20 cellular contexts compared by ENCODE assay signal in the genomic region with DNA sequence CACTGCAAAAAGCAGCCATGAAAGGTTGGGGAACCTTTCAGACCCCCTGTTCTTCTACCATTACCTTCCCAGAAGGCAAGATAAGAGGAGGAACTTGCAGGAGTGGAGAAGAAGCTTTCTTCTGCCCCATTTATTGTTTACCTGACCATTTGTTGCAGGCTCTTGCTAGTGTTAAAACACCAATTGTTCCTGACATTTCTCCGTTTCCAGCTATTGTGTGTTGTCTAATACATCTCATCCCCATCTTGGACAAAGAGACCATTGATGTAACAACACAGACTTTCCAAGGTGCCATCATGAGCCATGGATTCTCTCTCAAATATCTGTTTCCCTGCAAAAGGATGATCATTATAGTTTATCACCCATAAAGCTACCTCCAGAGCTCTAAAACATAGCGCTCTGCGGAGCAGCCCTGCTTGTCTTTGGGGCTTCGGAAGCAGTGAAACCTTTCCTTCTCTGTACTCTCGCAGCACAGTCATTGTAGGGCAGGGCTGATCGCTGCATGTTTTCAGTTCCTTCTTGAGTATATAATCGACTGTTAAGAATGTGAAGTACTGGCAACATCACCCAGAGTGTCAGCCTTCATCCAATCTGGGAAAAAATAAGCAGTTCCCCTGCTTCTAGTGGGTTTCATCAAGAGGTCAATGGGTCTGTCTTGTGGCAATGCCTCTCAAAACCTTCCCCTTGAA.
DNase-seq lines count a peak whose midpoint lies in the region; ATAC-seq and TF ChIP-seq lines count a peak whose summit lies in the region.
"Had no signal": no experiment of that assay in that cellular context is flagged by ENCODE, and none has a peak within 500 bp of the region (broad histone marks: within the 10 kb centered on the region; RNA-seq: fewer than 3 reads in every experiment).

No MANE protein-coding gene starts in this region.

- WGBS in mammary epithelial cell (ENCODE audit: low coverage, missing lambda C conversion rate): 94% methylated on average over 7 of the region's 7 CpGs
- 79 to 86% (median 81%) methylated on average over 7 of the region's 7 CpGs for WGBS in stomach, 5 donors

- DNase-seq in mammary epithelial cell: no peak
- no peak for DNase-seq in breast epithelium (ENCODE audit: low spot score in 2 of 2)
- DNase-seq in dorsolateral prefrontal cortex: no peak
- no peak for DNase-seq in neural progenitor cell (ENCODE audit: low spot score)
- DNase-seq in SHP77 (lab: John Stamatoyannopoulos, UW): no peak
- no peak for DNase-seq in stomach
- no peak for DNase-seq in activated CD8-positive, alpha-beta T cell treated with anti-CD3 and anti-CD28 coated beads, Interleukin-2, amount 10 ng/mL, durations not matched to agents 7 days and 5 days
- DNase-seq: AML-193, DMS79, HCEC 1CT, MG63, NCI-H1048, NCI-H1694, NCI-H510A treated with DMSO at 0.1 percent for 48 hours, NCI-H82, PC-9 had no signal

- no peaks in the 10 kb centered on the region for H3K36me3 Mint-ChIP-seq in neural progenitor cell
- H3K36me3 Mint-ChIP-seq in activated CD8-positive, alpha-beta T cell treated with anti-CD3 and anti-CD28 coated beads, Interleukin-2, amount 10 ng/mL, durations not matched to agents 7 days and 5 days (ENCODE audit: low read depth): no peaks in the 10 kb centered on the region

- CTCF ChIA-PET in mammary epithelial cell (lab: Charles Lee; ENCODE audit: low non-redundant PET): no interaction called here
- CTCF ChIA-PET in activated CD8-positive, alpha-beta T cell treated with anti-CD3 and anti-CD28 coated beads, Interleukin-2, amount 10 ng/mL, durations not matched to agents 7 days and 5 days (lab: Charles Lee): no interaction called here

- H3K27ac ChIP-seq in mammary epithelial cell (ENCODE audit: insufficient read depth, low read depth, low read length) (no peak overlapping the region), breast epithelium (no peak overlapping the region), dorsolateral prefrontal cortex (peak overlapping the region in 51 of 59 donors; percentile 11 to 91 (median 74)), neural progenitor cell (no peak overlapping the region), stomach (no peak overlapping the region)
- H3K27ac ChIP-seq: 22Rv1, C4-2B, PC-9, RWPE1 had no signal

- H2AFZ ChIP-seq in mammary epithelial cell (ENCODE audit: low read depth, low read length) (peak overlapping the region; percentile 71), neural progenitor cell (replicated peaks) (peak overlapping the region; percentile 83)
- H2AFZ ChIP-seq: PC-9 had no signal

- H3K4me1 ChIP-seq in mammary epithelial cell (ENCODE audit: insufficient read depth, low read length) (peaks cover 4% of the 10 kb centered on the region), breast epithelium (no peaks in the 10 kb centered on the region), neural progenitor cell (peaks cover 7% of the 10 kb centered on the region), stomach (no peaks in the 10 kb centered on the region)

- H3K4me2 ChIP-seq in mammary epithelial cell (ENCODE audit: insufficient read depth, low read depth, low read length): no peak overlapping the region
- peak overlapping the region; percentile 3 for H3K4me2 ChIP-seq in neural progenitor cell
- H3K4me2 ChIP-seq: PC-9 had no signal

- no peaks in the 10 kb centered on the region for H3F3A ChIP-seq in neural progenitor cell (ENCODE audit: low read depth)

- no peaks in the 10 kb centered on the region for H3K27me3 ChIP-seq in mammary epithelial cell (ENCODE audit: insufficient read depth, low read length)
- no peaks in the 10 kb centered on the region for H3K27me3 ChIP-seq in breast epithelium
- peaks cover 0 to 4% (median 0%) of the 10 kb centered on the region in 45 donors for H3K27me3 ChIP-seq in dorsolateral prefrontal cortex
- H3K27me3 ChIP-seq in neural progenitor cell: no peaks in the 10 kb centered on the region
- H3K27me3 ChIP-seq in stomach: peaks cover 0 to 3% (median 0%) of the 10 kb centered on the region in 3 donors
- H3K27me3 ChIP-seq: MG63 had no signal

- H4K20me1 ChIP-seq in mammary epithelial cell (ENCODE audit: insufficient read depth, low read length) (no peaks in the 10 kb centered on the region), neural progenitor cell (ENCODE audit: low read depth) (no peaks in the 10 kb centered on the region)

- H3K4me3 Mint-ChIP-seq in neural progenitor cell: no peak overlapping the region
- no peak overlapping the region for H3K4me3 Mint-ChIP-seq in activated CD8-positive, alpha-beta T cell treated with anti-CD3 and anti-CD28 coated beads, Interleukin-2, amount 10 ng/mL, durations not matched to agents 7 days and 5 days

- no TSS peak for BruUV-seq in mammary epithelial cell (replicated peaks; lab: Mats Ljungman, UMichigan)

- TF ChIP-seq POLR2A in breast epithelium (IDR thresholded peaks at IDR 0.05) (no peak), stomach (IDR thresholded peaks at IDR 0.05) (no peak)

- no peak for ATAC-seq in GM21717 (IDR thresholded peaks at IDR 0.05; ENCODE audit: unreplicated experiment)
- no peak for ATAC-seq in activated CD8-positive, alpha-beta T cell treated with anti-CD3 and anti-CD28 coated beads, Interleukin-2, amount 10 ng/mL, durations not matched to agents 7 days and 5 days

- TF ChIP-seq EP300 in stomach (IDR thresholded peaks at IDR 0.05): no peak

- peaks cover 3% of the 10 kb centered on the region for H3K4me1 Mint-ChIP-seq in neural progenitor cell
- no peaks in the 10 kb centered on the region for H3K4me1 Mint-ChIP-seq in activated CD8-positive, alpha-beta T cell treated with anti-CD3 and anti-CD28 coated beads, Interleukin-2, amount 10 ng/mL, durations not matched to agents 7 days and 5 days (ENCODE audit: low read depth)

- H3K36me3 ChIP-seq in mammary epithelial cell (ENCODE audit: insufficient read depth, low read length) (no peaks in the 10 kb centered on the region), breast epithelium (no peaks in the 10 kb centered on the region), neural progenitor cell (no peaks in the 10 kb centered on the region), stomach (no peaks in the 10 kb centered on the region)
- H3K36me3 ChIP-seq: MG63 had no signal

- H3K9me3 ChIP-seq in mammary epithelial cell (replicated peaks; ENCODE audit: insufficient read depth, low read length) (no peaks in the 10 kb centered on the region), breast epithelium (peaks cover 0 to 5% of the 10 kb centered on the region in 2 donors), neural progenitor cell (ENCODE audit: low read depth) (no peaks in the 10 kb centered on the region), stomach (no peaks in the 10 kb centered on the region)
- H3K9me3 ChIP-seq: MG63 had no signal

- in situ Hi-C loops in mammary epithelial cell (cut with MboI; ENCODE audit: low sequenced_read_pairs in 2 of 2): loop anchor here in 1 of 2 donors (25.0 kb wide), 1 partner anchor 671 kb away; a partner anchor contains a TSS

- no peaks in the 10 kb centered on the region for H3K79me2 ChIP-seq in mammary epithelial cell (ENCODE audit: insufficient read depth, low read length)
- H3K79me2 ChIP-seq in neural progenitor cell (ENCODE audit: low read depth): no peaks in the 10 kb centered on the region

- no peak for TF ChIP-seq CTCF in mammary epithelial cell (conservative IDR thresholded peaks at IDR 0.05 in 1 of 2, IDR thresholded peaks at IDR 0.05 in 1 of 2; ENCODE audit: extremely low read depth in 1 of 2, insufficient read depth in 1 of 2, low read depth in 1 of 2, low read length in 2 of 2)
- TF ChIP-seq CTCF in breast epithelium (IDR thresholded peaks at IDR 0.05): no peak
- TF ChIP-seq CTCF in dorsolateral prefrontal cortex (IDR thresholded peaks at IDR 0.05 in 54 of 56, conservative IDR thresholded peaks at IDR 0.05 in 2 of 56; ENCODE audit: low read depth in 1 of 56, partially characterized antibody in 56 of 56): no peak
- TF ChIP-seq CTCF in neural progenitor cell (IDR thresholded peaks at IDR 0.05): no peak
- no peak for TF ChIP-seq CTCF in stomach (IDR thresholded peaks at IDR 0.05)

- H3K27ac Mint-ChIP-seq in neural progenitor cell: no peak overlapping the region
- H3K27ac Mint-ChIP-seq in activated CD8-positive, alpha-beta T cell treated with anti-CD3 and anti-CD28 coated beads, Interleukin-2, amount 10 ng/mL, durations not matched to agents 7 days and 5 days: no peak overlapping the region

- H3K9ac ChIP-seq in mammary epithelial cell (ENCODE audit: insufficient read depth, low read length): no peak overlapping the region
- no peak overlapping the region for H3K9ac ChIP-seq in neural progenitor cell

- POLR2A ChIA-PET in activated CD8-positive, alpha-beta T cell treated with anti-CD3 and anti-CD28 coated beads, Interleukin-2, amount 10 ng/mL, durations not matched to agents 7 days and 5 days (lab: Charles Lee): no interaction called here

- no peak overlapping the region for H3K4me3 ChIP-seq in mammary epithelial cell (replicated peaks in 1 of 3; ENCODE audit: insufficient read depth in 1 of 3, low read depth in 2 of 3, low read length in 3 of 3)
- no peak overlapping the region for H3K4me3 ChIP-seq in breast epithelium
- H3K4me3 ChIP-seq in dorsolateral prefrontal cortex: peak overlapping the region in 9 of 59 donors; percentile 7 to 52 (median 19)
- no peak overlapping the region for H3K4me3 ChIP-seq in neural progenitor cell
- H3K4me3 ChIP-seq in stomach: no peak overlapping the region
- H3K4me3 ChIP-seq: MG63, PC-9 had no signal

- intact Hi-C loops in mammary epithelial cell (cut with micrococcal nuclease) (loop anchor here (2.0 to 10.0 kb wide), 3 partner anchors 79 to 679 kb away; a partner anchor contains a TSS), breast epithelium (cut with DNase I; ENCODE audit: low total_unique reads) (no loop called here), dorsolateral prefrontal cortex (cut with DNase I) (no loop called here), stomach (cut with DNase I; ENCODE audit: low total_unique reads) (no loop called here)

- H3K27me3 Mint-ChIP-seq in neural progenitor cell (ENCODE audit: insufficient read depth, low read depth): peaks cover 2% of the 10 kb centered on the region
- H3K27me3 Mint-ChIP-seq in activated CD8-positive, alpha-beta T cell treated with anti-CD3 and anti-CD28 coated beads, Interleukin-2, amount 10 ng/mL, durations not matched to agents 7 days and 5 days (ENCODE audit: low read depth): no peaks in the 10 kb centered on the region

- dilution Hi-C loops in mammary epithelial cell (cut with HindIII; ENCODE audit: low sequenced_read_pairs): no loop called here

- H3K9me3 Mint-ChIP-seq in neural progenitor cell: peaks cover 2% of the 10 kb centered on the region
- no peaks in the 10 kb centered on the region for H3K9me3 Mint-ChIP-seq in activated CD8-positive, alpha-beta T cell treated with anti-CD3 and anti-CD28 coated beads, Interleukin-2, amount 10 ng/mL, durations not matched to agents 7 days and 5 days (ENCODE audit: insufficient read depth)

Comparison
In these comparisons a context has a peak if more than half of its experiments do, and no peak if none do; other contexts are left out.
1. H3K27ac ChIP-seq: peak in dorsolateral prefrontal cortex (51 of 59); none in mammary epithelial cell (single experiment), breast epithelium (0 of 2), neural progenitor cell (single experiment) and stomach (0 of 5).